Comparison of ENCODE assay signal across 9 cellular contexts in the genomic region with DNA sequence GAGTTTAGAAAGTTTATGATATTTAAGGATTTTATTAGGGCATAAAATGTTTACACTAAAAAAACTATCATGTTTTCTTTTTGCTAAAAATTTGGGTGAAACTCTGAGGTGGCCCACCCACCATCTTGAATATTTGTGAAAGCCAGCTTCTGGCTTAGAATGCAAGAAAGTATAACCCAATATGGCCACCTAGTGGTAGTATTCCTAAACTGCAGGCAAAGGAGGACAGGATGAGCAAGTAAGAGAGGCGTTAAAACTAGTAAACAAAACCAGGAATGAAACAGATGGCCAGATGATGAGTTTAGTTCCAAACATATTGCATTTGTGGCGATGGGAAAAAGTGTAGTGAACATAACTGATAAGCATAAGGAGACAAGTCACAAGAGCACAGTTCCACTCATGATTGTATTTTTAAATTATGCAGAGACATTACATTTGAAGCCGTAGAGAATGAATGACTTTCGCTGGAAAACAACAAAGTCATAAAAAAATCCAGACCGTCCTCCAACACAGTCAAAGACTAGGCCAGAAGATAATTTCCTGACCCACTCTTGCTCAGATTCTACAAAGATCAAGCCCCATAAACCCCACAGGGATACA.
A peak's percentile ranks its signal among the peaks of the same experiment; 100 is the strongest.
DNase-seq lines count a peak whose midpoint lies in the region; ATAC-seq, FAIRE-seq and TF ChIP-seq lines count a peak whose summit lies in the region.
"Had no signal": no experiment of that assay in that cellular context is flagged by ENCODE, and none has a peak within 500 bp of the region (broad histone marks: within the 10 kb centered on the region; RNA-seq: fewer than 3 reads in every experiment).

No MANE protein-coding gene starts in this region.

- H3K9me3 ChIP-seq in OCI-LY1 (ENCODE audit: low read length) (no peaks in the 10 kb centered on the region; the same call in 1 of the 2 replicates), hepatocyte (ENCODE audit: low read depth) (no peaks in the 10 kb centered on the region), small intestine (ENCODE audit: control insufficient read depth, low read depth) (no peaks in the 10 kb centered on the region)

- H3K9ac ChIP-seq in OCI-LY1 (ENCODE audit: low read length) = no peak overlapping the region

- in situ Hi-C loops in astrocyte of the cerebellum (cut with HindIII; ENCODE audit: low sequenced_read_pairs) = no loop called here

- H4K20me1 ChIP-seq in OCI-LY1 (ENCODE audit: insufficient read depth, low read length) (no peaks in the 10 kb centered on the region), hepatocyte (ENCODE audit: insufficient read depth, poor library complexity, severe bottlenecking) (no peaks in the 10 kb centered on the region)

- DNase-seq in DMS 273 treated with DMSO at 0.1 percent for 48 hours (lab: John Stamatoyannopoulos, UW) (peak; percentile 67), GM19240 (ENCODE audit: insufficient read length, low spot score) (peak; percentile 8), HTR-8/SVneo (ENCODE audit: insufficient read length, low spot score) (peak; percentile 57), astrocyte of the cerebellum (ENCODE audit: low read depth) (peak; percentile 67), hepatocyte (ENCODE audit: low spot score) (peak; percentile 80), small intestine (peak; percentile 73)
- DNase-seq: activated naive CD8-positive, alpha-beta T cell treated with anti-CD3 and anti-CD28 coated beads, Interleukin-2, amount 10 ng/mL, durations not matched to agents 7 days and 5 days had no signal

- H3K27me3 ChIP-seq in OCI-LY1 (ENCODE audit: insufficient read depth, low read length) = no peaks in the 10 kb centered on the region
- no peaks in the 10 kb centered on the region for H3K27me3 ChIP-seq in hepatocyte
- H3K27me3 ChIP-seq in small intestine (ENCODE audit: control insufficient read depth in 2 of 2, insufficient read depth in 2 of 2, low read length in 2 of 2) = no peaks in the 10 kb centered on the region

- H2AFZ ChIP-seq in OCI-LY1 (ENCODE audit: low read length) (no peak overlapping the region), hepatocyte (no peak overlapping the region)

- WGBS in hepatocyte (ENCODE audit: low lambda C conversion rate, missing lambda C conversion rate) = 52% methylated on average over 5 of the region's 5 CpGs
- 50 to 63% (median 60%) methylated on average over 5 of the region's 5 CpGs for WGBS in small intestine, 3 donors

- no peaks in the 10 kb centered on the region for H3K9me2 ChIP-seq in OCI-LY1 (ENCODE audit: low read depth, low read length)
- H3K9me2 ChIP-seq in hepatocyte (replicated peaks; ENCODE audit: insufficient read depth) = no peaks in the 10 kb centered on the region

- H3K4me3 ChIP-seq in OCI-LY1 (ENCODE audit: low read depth, low read length, poor library complexity, severe bottlenecking) (no peak overlapping the region), astrocyte of the cerebellum (ENCODE audit: low read depth, low read length) (no peak overlapping the region), hepatocyte (no peak overlapping the region), small intestine (ENCODE audit: low read depth in 1 of 2, low read length in 2 of 2) (no peak overlapping the region)

- no peaks in the 10 kb centered on the region for H3K4me1 ChIP-seq in OCI-LY1 (ENCODE audit: insufficient read depth, low read length, severe bottlenecking)
- H3K4me1 ChIP-seq in hepatocyte (ENCODE audit: insufficient read depth) = no peaks in the 10 kb centered on the region
- H3K4me1 ChIP-seq in small intestine (ENCODE audit: control insufficient read depth in 2 of 2, insufficient read depth in 1 of 2, low read depth in 1 of 2, low read length in 1 of 2) = no peaks in the 10 kb centered on the region

- H3K27ac ChIP-seq in OCI-LY1 (ENCODE audit: low read depth, low read length, poor library complexity, severe bottlenecking) (no peak overlapping the region), hepatocyte (no peak overlapping the region), small intestine (ENCODE audit: low read depth in 1 of 2, low read length in 1 of 2) (no peak overlapping the region)

- H3K36me3 ChIP-seq in OCI-LY1 (ENCODE audit: insufficient read depth, low read length) = no peaks in the 10 kb centered on the region
- H3K36me3 ChIP-seq in hepatocyte (replicated peaks; ENCODE audit: insufficient read depth, low read depth) = no peaks in the 10 kb centered on the region
- peaks cover 0 to 7% of the 10 kb centered on the region in 2 donors for H3K36me3 ChIP-seq in small intestine (ENCODE audit: control insufficient read depth in 2 of 2, insufficient read depth in 2 of 2, low read length in 2 of 2)

- H3K4me2 ChIP-seq in OCI-LY1 (ENCODE audit: low read length) (no peak overlapping the region), hepatocyte (no peak overlapping the region)

- H3F3A ChIP-seq in OCI-LY1 (ENCODE audit: insufficient read depth, low read length) = no peaks in the 10 kb centered on the region

- ATAC-seq in GM19397 (IDR thresholded peaks at IDR 0.05; ENCODE audit: unreplicated experiment) = no peak

- H3K79me2 ChIP-seq in OCI-LY1 (ENCODE audit: insufficient read depth, low read length) (no peaks in the 10 kb centered on the region), hepatocyte (no peaks in the 10 kb centered on the region)

- TF ChIP-seq CTCF in OCI-LY1 (IDR thresholded peaks at IDR 0.05; ENCODE audit: low read length) (peak; percentile 91), astrocyte of the cerebellum (IDR thresholded peaks at IDR 0.05; ENCODE audit: low read depth, low read length, missing control alignments) (peak; percentile 90), hepatocyte (IDR thresholded peaks at IDR 0.05; ENCODE audit: poor library complexity) (peak; percentile 90)

- FAIRE-seq in HTR-8/SVneo (lab: Jason Lieb, UNC) (peak; percentile 77), small intestine (lab: Jason Lieb, UNC) (peak; percentile 55)

Comparison
In these comparisons a context has a peak if more than half of its experiments do, and no peak if none do; other contexts are left out.
1. DNase-seq: peak in every context shown above with its lines; median percentile 80 in hepatocyte; 73 in small intestine; 67 in DMS 273 treated with DMSO at 0.1 percent for 48 hours; 67 in astrocyte of the cerebellum; 57 in HTR-8/SVneo; 8 in GM19240.